Comparison of ENCODE assay signal across 16 cellular contexts in genomic region chr7:94022550-94022949, GRCh38. TPM values are rescaled to one million over a fixed set of nuclear protein-coding genes. Genes with fewer than 3 reads are reported as not detected.
DNase-seq lines count a peak whose midpoint lies in the region; ATAC-seq and TF ChIP-seq lines count a peak whose summit lies in the region.
"Had no signal": no experiment of that assay in that cellular context is flagged by ENCODE, and none has a peak within 500 bp of the region (broad histone marks: within the 10 kb centered on the region; RNA-seq: fewer than 3 reads in every experiment).

No MANE protein-coding gene starts in this region.

- TF ChIP-seq CTCF in OCI-LY1 (IDR thresholded peaks at IDR 0.05; ENCODE audit: low read length) (no peak), epithelial cell of esophagus (IDR thresholded peaks at IDR 0.05; ENCODE audit: insufficient read depth, low read depth, low read length, missing control alignments) (no peak), chondrocyte (IDR thresholded peaks at IDR 0.05) (no peak)

- H3K4me1 ChIP-seq in OCI-LY1 (ENCODE audit: insufficient read depth, low read length, severe bottlenecking): peaks cover 17% of the 10 kb centered on the region
- H3K4me1 ChIP-seq: adrenal gland, colonic mucosa, Peyer's patch had no signal

- no peaks in the 10 kb centered on the region for H3K9me3 ChIP-seq in OCI-LY1 (ENCODE audit: low read length)
- H3K9me3 ChIP-seq: adrenal gland, colonic mucosa, Peyer's patch had no signal

- H3F3A ChIP-seq in OCI-LY1 (ENCODE audit: insufficient read depth, low read length): no peaks in the 10 kb centered on the region

- no peaks in the 10 kb centered on the region; the same call in 1 of the 2 replicates for H3K9me2 ChIP-seq in OCI-LY1 (ENCODE audit: low read depth, low read length)

- peaks cover 23% of the 10 kb centered on the region for H3K27me3 Mint-ChIP-seq in activated naive CD4-positive, alpha-beta T cell treated with anti-CD3 and anti-CD28 coated beads for 36 hours (ENCODE audit: low read depth)
- H3K27me3 Mint-ChIP-seq in chondrocyte (ENCODE audit: low read depth): no peaks in the 10 kb centered on the region

- peak overlapping the region; percentile 43 for H3K4me2 ChIP-seq in OCI-LY1 (ENCODE audit: low read length)

- H3K9ac ChIP-seq in OCI-LY1 (ENCODE audit: low read length): peak overlapping the region; percentile 29; the same call in 1 of the 2 replicates

- H3K36me3 ChIP-seq in OCI-LY1 (ENCODE audit: insufficient read depth, low read length): no peaks in the 10 kb centered on the region; the same call in 1 of the 2 replicates
- H3K36me3 ChIP-seq: adrenal gland, colonic mucosa, Peyer's patch had no signal

- H3K9me3 Mint-ChIP-seq in activated naive CD4-positive, alpha-beta T cell treated with anti-CD3 and anti-CD28 coated beads for 36 hours: peaks cover 2% of the 10 kb centered on the region
- H3K9me3 Mint-ChIP-seq in chondrocyte (ENCODE audit: low read depth): no peaks in the 10 kb centered on the region
- H3K9me3 Mint-ChIP-seq: H9 had no signal

- peak overlapping the region; percentile 48 for H3K27ac ChIP-seq in OCI-LY1 (ENCODE audit: low read depth, low read length, poor library complexity, severe bottlenecking)
- H3K27ac ChIP-seq: adrenal gland, colonic mucosa, Peyer's patch had no signal

- no peak overlapping the region for H3K27ac Mint-ChIP-seq in activated naive CD4-positive, alpha-beta T cell treated with anti-CD3 and anti-CD28 coated beads for 36 hours
- H3K27ac Mint-ChIP-seq in chondrocyte (ENCODE audit: unreplicated experiment): no peak overlapping the region

- no peaks in the 10 kb centered on the region for H4K20me1 ChIP-seq in OCI-LY1 (ENCODE audit: insufficient read depth, low read length)

- no peaks in the 10 kb centered on the region for H3K79me2 ChIP-seq in OCI-LY1 (ENCODE audit: insufficient read depth, low read length)

- H3K4me1 Mint-ChIP-seq in activated naive CD4-positive, alpha-beta T cell treated with anti-CD3 and anti-CD28 coated beads for 36 hours (ENCODE audit: low read depth): peaks cover 6% of the 10 kb centered on the region
- no peaks in the 10 kb centered on the region for H3K4me1 Mint-ChIP-seq in chondrocyte (ENCODE audit: low read depth)
- H3K4me1 Mint-ChIP-seq: H9 had no signal

- no peak overlapping the region for H3K4me3 Mint-ChIP-seq in activated naive CD4-positive, alpha-beta T cell treated with anti-CD3 and anti-CD28 coated beads for 36 hours
- H3K4me3 Mint-ChIP-seq in chondrocyte (ENCODE audit: unreplicated experiment): no peak overlapping the region
- H3K4me3 Mint-ChIP-seq: H9 had no signal

- CTCF ChIA-PET in activated naive CD4-positive, alpha-beta T cell treated with anti-CD3 and anti-CD28 coated beads for 36 hours (lab: Charles Lee): no interaction called here

- H3K27me3 ChIP-seq in OCI-LY1 (ENCODE audit: insufficient read depth, low read length): no peaks in the 10 kb centered on the region
- H3K27me3 ChIP-seq: adrenal gland, colonic mucosa, Peyer's patch had no signal

- H3K36me3 Mint-ChIP-seq in activated naive CD4-positive, alpha-beta T cell treated with anti-CD3 and anti-CD28 coated beads for 36 hours (ENCODE audit: low read depth): peaks cover 1% of the 10 kb centered on the region
- peaks cover 1% of the 10 kb centered on the region for H3K36me3 Mint-ChIP-seq in chondrocyte (ENCODE audit: low read depth)

- intact Hi-C loops in activated naive CD4-positive, alpha-beta T cell treated with anti-CD3 and anti-CD28 coated beads for 36 hours (cut with micrococcal nuclease): loop anchor here (1.0 to 10.0 kb wide), 3 partner anchors 18 to 602 kb away; partner anchors contain the start of gene BET1

- peak; percentile 50 for DNase-seq in activated naive CD4-positive, alpha-beta T cell treated with anti-CD3 and anti-CD28 coated beads for 36 hours
- DNase-seq in activated naive CD4-positive, alpha-beta T cell treated with Interleukin-2 at 50 U/mL for 16 hours: no peak
- DNase-seq in epithelial cell of esophagus (ENCODE audit: low read depth): peak; percentile 27
- DNase-seq in stimulated activated naive CD8-positive, alpha-beta T cell treated with anti-CD3 and anti-CD28 coated beads, Interleukin-15, Interleukin-2, amounts not matched to agents 100 U/mL and 50 U/mL, for 24 hours: no peak
- DNase-seq in HuH-7.5 (ENCODE audit: low spot score): no peak
- no peak for DNase-seq in chondrocyte (ENCODE audit: low spot score)
- DNase-seq: activated CD8-positive, alpha-beta memory T cell treated with anti-CD3 and anti-CD28 coated beads for 24 hours; adrenal gland; colonic mucosa; H9; MV-4-11; NCI-H2227 treated with DMSO at 0.1 percent for 48 hours; Peyer's patch; stimulated activated CD8-positive, alpha-beta memory T cell treated with anti-CD3 and anti-CD28 coated beads, Interleukin-4, amount 100 ng/mL, for 48 hours had no signal

- peak; percentile 90 for ATAC-seq in stimulated activated naive CD8-positive, alpha-beta T cell treated with anti-CD3 and anti-CD28 coated beads, Interleukin-15, Interleukin-2, amounts not matched to agents 100 U/mL and 50 U/mL, for 24 hours
- no peak for ATAC-seq in GM21390 (IDR thresholded peaks at IDR 0.05; ENCODE audit: unreplicated experiment)

- H3K4me3 ChIP-seq in OCI-LY1 (ENCODE audit: low read depth, low read length, poor library complexity, severe bottlenecking) (peak overlapping the region; percentile 40), epithelial cell of esophagus (ENCODE audit: low read length) (no peak overlapping the region)
- H3K4me3 ChIP-seq: adrenal gland, colonic mucosa, Peyer's patch had no signal

- H2AFZ ChIP-seq in OCI-LY1 (ENCODE audit: low read length): peak overlapping the region; percentile 86

RNA-seq across cellular contexts. Expression of gene BET1, which starts 18.4 kb away (rescaled TPM):
- total RNA-seq in activated naive CD4-positive, alpha-beta T cell treated with anti-CD3 and anti-CD28 coated beads for 36 hours: 10 to 100 TPM; 21.5 to 25.9 TPM
- 28.4 to 32.3 TPM (median 29.5 TPM) in 3 replicates for total RNA-seq in chondrocyte

Comparison
In these comparisons a context has a peak if more than half of its experiments do, and no peak if none do; other contexts are left out.
1. DNase-seq: peak in activated naive CD4-positive, alpha-beta T cell treated with anti-CD3 and anti-CD28 coated beads for 36 hours (single experiment) and epithelial cell of esophagus (single experiment); none in activated naive CD4-positive, alpha-beta T cell treated with Interleukin-2 at 50 U/mL for 16 hours (single experiment), stimulated activated naive CD8-positive, alpha-beta T cell treated with anti-CD3 and anti-CD28 coated beads, Interleukin-15, Interleukin-2, amounts not matched to agents 100 U/mL and 50 U/mL, for 24 hours (single experiment), HuH-7.5 (single experiment) and chondrocyte (single experiment).